Comparison of ENCODE assay signal across 1 cellular context in the genomic region with DNA sequence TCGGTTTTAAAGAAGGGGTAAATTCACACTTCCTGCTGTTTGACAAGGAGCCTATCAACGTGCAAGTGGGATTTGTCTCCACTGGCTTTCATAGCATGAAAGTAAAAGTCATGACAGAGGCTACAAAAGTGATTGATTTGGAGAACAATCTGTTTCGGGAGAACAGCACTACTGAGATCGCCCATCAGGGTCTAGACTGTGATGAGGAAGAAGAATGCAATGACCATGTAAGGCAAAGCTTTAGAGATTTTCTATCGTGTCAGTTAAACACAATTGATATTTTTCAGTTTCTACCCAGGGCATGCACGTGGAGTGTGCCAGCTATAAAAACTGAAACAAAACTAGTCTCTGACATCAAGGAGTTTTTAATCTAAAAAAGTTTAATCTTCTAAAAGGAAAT.
TF ChIP-seq lines count a peak whose summit lies in the region.

No MANE protein-coding gene starts in this region.

TF ChIP-seq in HCT116, 20 proteins besides CTCF, POLR2A, EP300 and RAD21:
- TF ChIP-seq, protein P1, sequence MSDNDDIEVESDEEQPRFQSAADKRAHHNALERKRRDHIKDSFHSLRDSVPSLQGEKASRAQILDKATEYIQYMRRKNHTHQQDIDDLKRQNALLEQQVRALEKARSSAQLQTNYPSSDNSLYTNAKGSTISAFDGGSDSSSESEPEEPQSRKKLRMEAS (IDR thresholded peaks at IDR 0.05) = no peak
- no peak for TF ChIP-seq EZH2phosphoT487 (IDR thresholded peaks at IDR 0.05; ENCODE audit: borderline replicate concordance)
